34 cellular contexts compared by ENCODE assay signal in genomic region chr7:135411098-135411497, GRCh38.
"Had no signal": no experiment of that assay in that cellular context is flagged by ENCODE, and none has a peak within 500 bp of the region (broad histone marks: within the 10 kb centered on the region; RNA-seq: fewer than 3 reads in every experiment).

No MANE protein-coding gene starts in this region.

- H3K9me3 ChIP-seq: MG63 had no signal

- H3K4me3 ChIP-seq: MG63 had no signal

- DNase-seq: Karpas-422, Kasumi-1, MG63, MM.1S, MV-4-11, NCI-H1048, NCI-H1092, NCI-H1092 treated with DMSO at 0.1 percent for 48 hours, NCI-H1105, NCI-H1105 treated with DMSO at 0.1 percent for 48 hours, NCI-H1417, NCI-H1417 treated with DMSO at 0.1 percent for 48 hours, NCI-H1436, NCI-H1436 treated with DMSO at 0.1 percent for 48 hours, NCI-H146, NCI-H1694, NCI-H1694 treated with DMSO at 0.1 percent for 48 hours, NCI-H187, NCI-H187 treated with DMSO at 0.1 percent for 48 hours, NCI-H1930, NCI-H2029, NCI-H2029 treated with DMSO at 0.1 percent for 48 hours, NCI-H2081, NCI-H2081 treated with DMSO at 0.1 percent for 48 hours, NCI-H2107, NCI-H2171, NCI-H2171 treated with DMSO at 0.1 percent for 48 hours, NCI-H2227 treated with DMSO at 0.1 percent for 48 hours, NCI-H226, NCI-H345, NCI-H446, NCI-H446 treated with DMSO at 0.1 percent for 48 hours, NCI-H510A, NCI-H510A treated with DMSO at 0.1 percent for 48 hours had no signal

- H3K27me3 ChIP-seq: MG63 had no signal
